Comparison of ENCODE assay signal across 12 cellular contexts in genomic region chr19:6216996-6217751, GRCh38.
DNase-seq lines count a peak whose midpoint lies in the region; ATAC-seq, FAIRE-seq and TF ChIP-seq lines count a peak whose summit lies in the region.
"Had no signal": no experiment of that assay in that cellular context is flagged by ENCODE, and none has a peak within 500 bp of the region (broad histone marks: within the 10 kb centered on the region; RNA-seq: fewer than 3 reads in every experiment).

No MANE protein-coding gene starts in this region.

- no peak for FAIRE-seq in kidney (lab: Jason Lieb, UNC)

- H3K27ac ChIP-seq in kidney (ENCODE audit: low read depth in 2 of 2, low read length in 2 of 2) (no peak overlapping the region), upper lobe of left lung (peak overlapping the region; percentile 21 to 75 (median 44))

- H3K36me3 Mint-ChIP-seq in chondrocyte (ENCODE audit: low read depth), result peaks cover 3% of the 10 kb centered on the region

- H3K4me3 ChIP-seq in kidney (ENCODE audit: low read length in 2 of 2) (no peak overlapping the region), upper lobe of left lung (peak overlapping the region in 1 of 4 donors; percentile 38)

- H3K9me3 ChIP-seq in kidney (ENCODE audit: control insufficient read depth in 1 of 2, low read length in 2 of 2) (no peaks in the 10 kb centered on the region), upper lobe of left lung (no peaks in the 10 kb centered on the region)

- no peak for TF ChIP-seq CTCF in chondrocyte (IDR thresholded peaks at IDR 0.05)
- no peak for TF ChIP-seq CTCF in kidney (IDR thresholded peaks at IDR 0.05; ENCODE audit: borderline replicate concordance, extremely low read depth, insufficient read depth)
- TF ChIP-seq CTCF in upper lobe of left lung (IDR thresholded peaks at IDR 0.05), result no peak

- intact Hi-C loops in kidney (cut with DNase I), result no loop called here

- TF ChIP-seq POLR2A in upper lobe of left lung (IDR thresholded peaks at IDR 0.05), result no peak

- no peak overlapping the region for H3K9ac ChIP-seq in kidney (ENCODE audit: low read length in 2 of 2)

- H3K27ac Mint-ChIP-seq in chondrocyte (ENCODE audit: unreplicated experiment), result no peak overlapping the region
- H3K27ac Mint-ChIP-seq: activated B cell treated with CpG ODN at 0.5 μM for 24 hours had no signal

- 52 to 62% methylated on average over 11 to 21 of the region's 21 CpGs for WGBS in upper lobe of left lung, 2 donors

- H3K36me3 ChIP-seq in kidney (ENCODE audit: control insufficient read depth in 1 of 2, insufficient read depth in 2 of 2, low read length in 2 of 2) (peaks cover 0 to 10% of the 10 kb centered on the region in 2 donors), upper lobe of left lung (peaks cover 6 to 68% (median 54%) of the 10 kb centered on the region in 4 donors)

- ATAC-seq in upper lobe of left lung (ENCODE audit: low FRiP score in 2 of 2), result peak; percentile 5 to 20

- H3K9me3 Mint-ChIP-seq in chondrocyte (ENCODE audit: low read depth), result no peaks in the 10 kb centered on the region
- H3K9me3 Mint-ChIP-seq: activated B cell treated with CpG ODN at 0.5 μM for 24 hours had no signal

- H3K27me3 Mint-ChIP-seq in chondrocyte (ENCODE audit: low read depth), result no peaks in the 10 kb centered on the region
- H3K27me3 Mint-ChIP-seq: activated B cell treated with CpG ODN at 0.5 μM for 24 hours had no signal

- no peak for TF ChIP-seq EP300 in upper lobe of left lung (IDR thresholded peaks at IDR 0.05)

- no peak overlapping the region for H3K4me3 Mint-ChIP-seq in chondrocyte (ENCODE audit: unreplicated experiment)
- H3K4me3 Mint-ChIP-seq: activated B cell treated with CpG ODN at 0.5 μM for 24 hours had no signal

- no peaks in the 10 kb centered on the region for H3K27me3 ChIP-seq in upper lobe of left lung

- DNase-seq in NCI-H748 (lab: John Stamatoyannopoulos, UW; ENCODE audit: unreplicated experiment), result peak; percentile 45
- DNase-seq in NCI-H748 treated with DMSO at 0.1 percent for 48 hours (lab: John Stamatoyannopoulos, UW), result no peak
- DNase-seq in chondrocyte (ENCODE audit: low spot score), result peak; percentile 90
- peak; percentile 78 for DNase-seq in kidney
- peak; percentile 63 to 72 for DNase-seq in upper lobe of left lung
- no peak for DNase-seq in stimulated activated naive CD4-positive, alpha-beta T cell treated with Interleukin-2 at 50 U/mL for 16 hours (lab: John Stamatoyannopoulos, UW)
- DNase-seq in activated naive CD4-positive, alpha-beta T cell treated with anti-CD3 and anti-CD28 coated beads, Interleukin-2, amount 50 U/mL, for 16 hours, result no peak
- no peak for DNase-seq in AG20443 (ENCODE audit: low spot score)
- DNase-seq: ACHN, activated B cell treated with CpG ODN at 0.5 μM for 24 hours, amniotic stem cell, foreskin fibroblast had no signal

- H3K4me1 Mint-ChIP-seq in chondrocyte (ENCODE audit: low read depth), result peaks cover 7% of the 10 kb centered on the region
- H3K4me1 Mint-ChIP-seq: activated B cell treated with CpG ODN at 0.5 μM for 24 hours had no signal

- peaks cover 3 to 30% of the 10 kb centered on the region in 2 donors for H3K4me1 ChIP-seq in kidney (ENCODE audit: control insufficient read depth in 1 of 2, insufficient read depth in 1 of 2, low read depth in 1 of 2, low read length in 2 of 2)
- H3K4me1 ChIP-seq in upper lobe of left lung, result peaks cover 39 to 57% (median 45%) of the 10 kb centered on the region in 4 donors

Comparison
In these comparisons a context has a peak if more than half of its experiments do, and no peak if none do; other contexts are left out.
1. DNase-seq: peak in NCI-H748 (single experiment), chondrocyte (single experiment), kidney (single experiment) and upper lobe of left lung (2 of 2); none in NCI-H748 treated with DMSO at 0.1 percent for 48 hours (single experiment), stimulated activated naive CD4-positive, alpha-beta T cell treated with Interleukin-2 at 50 U/mL for 16 hours (single experiment), activated naive CD4-positive, alpha-beta T cell treated with anti-CD3 and anti-CD28 coated beads, Interleukin-2, amount 50 U/mL, for 16 hours (single experiment) and AG20443 (single experiment).
2. H3K27ac ChIP-seq: peak in upper lobe of left lung (4 of 4); none in kidney (0 of 2).